ENCODE assay signal across 8 cellular contexts in genomic region chr6:31736768-31737314, GRCh38. TPM values are rescaled to one million over a fixed set of nuclear protein-coding genes. Genes with fewer than 3 reads are reported as not detected.
DNase-seq lines count a peak whose midpoint lies in the region; ATAC-seq and TF ChIP-seq lines count a peak whose summit lies in the region.

No MANE protein-coding gene starts in this region.

- ATAC-seq in GM19452 (IDR thresholded peaks at IDR 0.05; ENCODE audit: unreplicated experiment), result no peak

- DNase-seq in NB4 (ENCODE audit: low read depth) (peak; percentile 53), nephron progenitor cell (no peak), inferior parietal cortex (ENCODE audit: extremely low spot score) (no peak), NCI-H510A treated with DMSO at 0.1 percent for 48 hours (lab: John Stamatoyannopoulos, UW) (no peak), NCI-H2029 treated with DMSO at 0.1 percent for 48 hours (lab: John Stamatoyannopoulos, UW) (no peak)

- H3K4me3 ChIP-seq in BLaER1 (peak overlapping the region; percentile 89), NB4 (ENCODE audit: low read depth, low read length) (peak overlapping the region; percentile 100), ectodermal cell (ENCODE audit: insufficient read depth, low read depth, low read length) (peak overlapping the region; percentile 68)

- peaks cover 3% of the 10 kb centered on the region for H3K27me3 Mint-ChIP-seq in nephron progenitor cell (ENCODE audit: low read depth, poor library complexity)

- no peaks in the 10 kb centered on the region for H3K9me3 ChIP-seq in BLaER1
- no peaks in the 10 kb centered on the region for H3K9me3 ChIP-seq in ectodermal cell (ENCODE audit: control insufficient read depth, low read length)

- peak overlapping the region; percentile 99 for H3K27ac Mint-ChIP-seq in nephron progenitor cell

- H3K36me3 ChIP-seq in BLaER1 (peaks cover 34% of the 10 kb centered on the region), ectodermal cell (ENCODE audit: control insufficient read depth, insufficient read depth, low read length) (peaks cover 20% of the 10 kb centered on the region)

- H4K20me1 ChIP-seq in BLaER1, result peaks cover 27% of the 10 kb centered on the region

- H3K4me1 ChIP-seq in BLaER1 (peaks cover 68% of the 10 kb centered on the region), ectodermal cell (ENCODE audit: control insufficient read depth, insufficient read depth, low read length) (peaks cover 34% of the 10 kb centered on the region)

- 38 to 41% methylated on average over 10 of the region's 10 CpGs for WGBS in ectodermal cell, 2 experiments

- H3K27ac ChIP-seq in BLaER1, result peak overlapping the region; percentile 99
- H3K27ac ChIP-seq in ectodermal cell (ENCODE audit: insufficient read depth, low read depth, low read length, poor library complexity, severe bottlenecking), result peak overlapping the region; percentile 91

- H3K27me3 ChIP-seq in BLaER1 (no peaks in the 10 kb centered on the region), ectodermal cell (ENCODE audit: control insufficient read depth, insufficient read depth, low read length, poor library complexity, severe bottlenecking) (no peaks in the 10 kb centered on the region)

- TF ChIP-seq POLR2A in NB4 (IDR thresholded peaks at IDR 0.05; ENCODE audit: extremely low read depth, insufficient read length), result no peak

- H3K4me3 Mint-ChIP-seq in nephron progenitor cell, result peak overlapping the region; percentile 98

- peak overlapping the region; percentile 97 for H3K9ac ChIP-seq in BLaER1

- peak overlapping the region; percentile 98 for H3K4me2 ChIP-seq in BLaER1

- no peaks in the 10 kb centered on the region for H3K9me3 Mint-ChIP-seq in nephron progenitor cell

- peaks cover 84% of the 10 kb centered on the region for H3K4me1 Mint-ChIP-seq in nephron progenitor cell

- peaks cover 28% of the 10 kb centered on the region for H3K36me3 Mint-ChIP-seq in nephron progenitor cell (ENCODE audit: low read depth)

- TF ChIP-seq CTCF in NB4 (IDR thresholded peaks at IDR 0.05; ENCODE audit: low read depth, low read length) (no peak), nephron progenitor cell (IDR thresholded peaks at IDR 0.05) (no peak)

RNA-seq across cellular contexts. Expression of gene CLIC1, which starts 0.5 kb away (rescaled TPM):
- 259 TPM for polyA plus RNA-seq in ectodermal cell (2013, experiment 1 of 4)
- 256 TPM for polyA plus RNA-seq in ectodermal cell (2013, experiment 2 of 4)
- polyA plus RNA-seq in ectodermal cell (2013, experiment 3 of 4), result 192 TPM
- 213 TPM for polyA plus RNA-seq in ectodermal cell (2013, experiment 4 of 4)

RNA-seq across cellular contexts. Expression of gene MSH5, which starts 3.0 kb away (rescaled TPM):
- polyA plus RNA-seq in ectodermal cell (2013, experiment 1 of 4), result 51.6 TPM
- 46.9 TPM for polyA plus RNA-seq in ectodermal cell (2013, experiment 2 of 4)
- 34.1 TPM for polyA plus RNA-seq in ectodermal cell (2013, experiment 3 of 4)
- polyA plus RNA-seq in ectodermal cell (2013, experiment 4 of 4), result 44.3 TPM

RNA-seq across cellular contexts. Expression of gene DDAH2, which starts 7.7 kb away (rescaled TPM):
- 203 TPM for polyA plus RNA-seq in ectodermal cell (2013, experiment 1 of 4)
- 191 TPM for polyA plus RNA-seq in ectodermal cell (2013, experiment 2 of 4)
- 156 TPM for polyA plus RNA-seq in ectodermal cell (2013, experiment 3 of 4)
- 173 TPM for polyA plus RNA-seq in ectodermal cell (2013, experiment 4 of 4)

RNA-seq across cellular contexts. Expression of gene MPIG6B, which starts 13.7 kb away (rescaled TPM):
- polyA plus RNA-seq in ectodermal cell (2013, experiment 1 of 4), result not detected
- polyA plus RNA-seq in ectodermal cell (2013, experiment 2 of 4), result not detected
- not detected for polyA plus RNA-seq in ectodermal cell (2013, experiment 3 of 4)
- polyA plus RNA-seq in ectodermal cell (2013, experiment 4 of 4), result not detected

RNA-seq across cellular contexts. Expression of gene LY6G6C, which starts 15.3 kb away (rescaled TPM):
- polyA plus RNA-seq in ectodermal cell (2013, experiment 1 of 4), result 1.00 TPM
- polyA plus RNA-seq in ectodermal cell (2013, experiment 2 of 4), result 0.78 TPM
- 0.64 TPM for polyA plus RNA-seq in ectodermal cell (2013, experiment 3 of 4)
- polyA plus RNA-seq in ectodermal cell (2013, experiment 4 of 4), result 0.77 TPM
